In genomic region chr6:156647440-156647839, GRCh38 we compare ENCODE assay signal across 17 cellular contexts.
"Had no signal": no experiment of that assay in that cellular context is flagged by ENCODE, and none has a peak within 500 bp of the region (broad histone marks: within the 10 kb centered on the region; RNA-seq: fewer than 3 reads in every experiment).

No MANE protein-coding gene starts in this region.

- H3K36me3 Mint-ChIP-seq: activated naive CD8-positive, alpha-beta T cell treated with anti-CD3 and anti-CD28 coated beads, Interleukin-2, amount 10 ng/mL, durations not matched to agents 7 days and 5 days; type B pancreatic cell; WTC11 had no signal

- H3K4me3 ChIP-seq: prostate gland, skin epidermis had no signal

- H3K9me3 ChIP-seq: prostate gland had no signal

- H3K36me3 ChIP-seq: prostate gland had no signal

- H3K4me3 Mint-ChIP-seq: activated naive CD8-positive, alpha-beta T cell treated with anti-CD3 and anti-CD28 coated beads, Interleukin-2, amount 10 ng/mL, durations not matched to agents 7 days and 5 days; type B pancreatic cell; WTC11 had no signal

- H3K9me3 Mint-ChIP-seq: activated naive CD8-positive, alpha-beta T cell treated with anti-CD3 and anti-CD28 coated beads, Interleukin-2, amount 10 ng/mL, durations not matched to agents 7 days and 5 days; type B pancreatic cell had no signal

- H3K27ac Mint-ChIP-seq: activated naive CD8-positive, alpha-beta T cell treated with anti-CD3 and anti-CD28 coated beads, Interleukin-2, amount 10 ng/mL, durations not matched to agents 7 days and 5 days; T-helper 17 cell; type B pancreatic cell; WTC11 had no signal

- DNase-seq: activated CD4-positive, alpha-beta T cell treated with anti-CD3 and anti-CD28 coated beads, Interleukin-2, amount 50 U/mL, for 1 hour; activated naive CD8-positive, alpha-beta T cell treated with anti-CD3 and anti-CD28 coated beads, Interleukin-2, amount 10 ng/mL, durations not matched to agents 7 days and 5 days; aorta; effector CD8-positive, alpha-beta T cell; foreskin fibroblast; left ventricle myocardium superior; mesenchymal stem cell; right cardiac atrium; stimulated activated CD4-positive, alpha-beta T cell treated with anti-CD3 and anti-CD28 coated beads, Interleukin-15, amount 100 ng/mL, for 24 hours; stimulated activated CD4-positive, alpha-beta T cell treated with anti-CD3 and anti-CD28 coated beads, Interleukin-4, amount 100 ng/mL, for 1 hour; stimulated activated naive CD4-positive, alpha-beta T cell treated with Interleukin-2 at 50 U/mL for 16 hours; T-helper 17 cell had no signal

- FAIRE-seq: TTC549 had no signal

- H3K27ac ChIP-seq: prostate gland, skin epidermis had no signal

- H3K4me1 ChIP-seq: prostate gland had no signal

- ATAC-seq: left ventricle myocardium superior, T-helper 17 cell, WTC11 had no signal
